28 cellular contexts compared by ENCODE assay signal in genomic region chr14:33811731-33812130, GRCh38.
"Had no signal": no experiment of that assay in that cellular context is flagged by ENCODE, and none has a peak within 500 bp of the region (broad histone marks: within the 10 kb centered on the region; RNA-seq: fewer than 3 reads in every experiment).

No MANE protein-coding gene starts in this region.

- H3K4me3 ChIP-seq: lower lobe of right lung, neural progenitor cell, psoas muscle, skin epidermis, stomach, testis, thyroid gland, transverse colon, upper lobe of left lung, vagina had no signal

- H3K9me3 Mint-ChIP-seq: mesothelial cell of epicardium; nephron progenitor cell; neural progenitor cell; stimulated activated naive B cell treated with anti-CD40 and anti-IgM and Interleukin-4, amounts not matched to agents 10 μg/mL and 1 μg/mL and 100 μg/mL, for 72 hours had no signal

- H3K4me3 Mint-ChIP-seq: mesothelial cell of epicardium; naive B cell; natural killer cell; nephron progenitor cell; neural progenitor cell; stimulated activated naive B cell treated with anti-CD40 and anti-IgM and Interleukin-4, amounts not matched to agents 10 μg/mL and 1 μg/mL and 100 μg/mL, for 72 hours had no signal

- H3K27me3 ChIP-seq: neural progenitor cell, testis, thyroid gland, transverse colon, upper lobe of left lung, vagina had no signal

- H3K4me1 ChIP-seq: lower lobe of right lung, neural progenitor cell, parathyroid adenoma, psoas muscle, stomach, testis, thyroid gland, transverse colon, vagina had no signal

- H3K9me3 ChIP-seq: lower lobe of right lung, neutrophil, psoas muscle, stomach, testis, thyroid gland, transverse colon, upper lobe of left lung, vagina had no signal

- DNase-seq: hippocampal formation; kidney glomerular epithelial cell; left cardiac atrium; lower lobe of right lung; mammary epithelial cell; mesendoderm; naive B cell; natural killer cell; nephron progenitor cell; occipital lobe; psoas muscle; stimulated activated CD4-positive, alpha-beta T cell treated with anti-CD3 and anti-CD28 coated beads, Interleukin-12 subunit alpha, Interleukin-12 subunit beta, amount 100 ng/mL, for 4 hours; stimulated activated CD4-positive, alpha-beta T cell treated with anti-CD3 and anti-CD28 coated beads, Interleukin-15, amount 100 ng/mL, for 24 hours; stimulated activated CD4-positive, alpha-beta T cell treated with anti-CD3 and anti-CD28 coated beads, Interleukin-2, amount 100 ng/mL, for 24 hours; stimulated activated CD4-positive, alpha-beta T cell treated with anti-CD3 and anti-CD28 coated beads, Interleukin-4, amount 100 ng/mL, for 1 hour; stimulated activated naive B cell treated with anti-CD40 and anti-IgM and Interleukin-4, amounts not matched to agents 10 μg/mL and 1 μg/mL and 100 μg/mL, for 72 hours; stimulated activated naive CD8-positive, alpha-beta T cell treated with anti-CD3 and anti-CD28 coated beads, Interleukin-15, Interleukin-2, amounts not matched to agents 100 U/mL and 50 U/mL, for 24 hours; stomach; testis; thyroid gland; transverse colon; upper lobe of left lung had no signal

- H3K36me3 ChIP-seq: lower lobe of right lung, neural progenitor cell, neutrophil, stomach, thyroid gland, transverse colon, upper lobe of left lung, vagina had no signal

- H3K4me1 Mint-ChIP-seq: naive B cell; natural killer cell; neural progenitor cell; stimulated activated naive B cell treated with anti-CD40 and anti-IgM and Interleukin-4, amounts not matched to agents 10 μg/mL and 1 μg/mL and 100 μg/mL, for 72 hours had no signal

- H3K27ac ChIP-seq: lower lobe of right lung, neural progenitor cell, neutrophil, parathyroid adenoma, psoas muscle, skin epidermis, stomach, testis, thyroid gland, transverse colon, upper lobe of left lung, vagina had no signal

- H3K36me3 Mint-ChIP-seq: mesothelial cell of epicardium; naive B cell; natural killer cell; neural progenitor cell; stimulated activated naive B cell treated with anti-CD40 and anti-IgM and Interleukin-4, amounts not matched to agents 10 μg/mL and 1 μg/mL and 100 μg/mL, for 72 hours had no signal

- H3K27ac Mint-ChIP-seq: mesothelial cell of epicardium; naive B cell; natural killer cell; neural progenitor cell; stimulated activated naive B cell treated with anti-CD40 and anti-IgM and Interleukin-4, amounts not matched to agents 10 μg/mL and 1 μg/mL and 100 μg/mL, for 72 hours had no signal
